15 cellular contexts compared by ENCODE assay signal in genomic region chr3:35296533-35296932, GRCh38.
DNase-seq lines count a peak whose midpoint lies in the region; ATAC-seq, FAIRE-seq and TF ChIP-seq lines count a peak whose summit lies in the region.
"Had no signal": no experiment of that assay in that cellular context is flagged by ENCODE, and none has a peak within 500 bp of the region (broad histone marks: within the 10 kb centered on the region; RNA-seq: fewer than 3 reads in every experiment).

No MANE protein-coding gene starts in this region.

- DNase-seq in GM13977 (ENCODE audit: low spot score): peak; percentile 4
- DNase-seq in MV-4-11 (lab: John Stamatoyannopoulos, UW): peak; percentile 99
- peak; percentile 1 for DNase-seq in astrocyte (ENCODE audit: low read depth)
- no peak for DNase-seq in RCC 7860 (ENCODE audit: low spot score)
- no peak for DNase-seq in SHP77 treated with DMSO at 0.1 percent for 48 hours (lab: John Stamatoyannopoulos, UW)
- DNase-seq: IMR-90, lower lobe of right lung, NCI-H146, NCI-H526 had no signal

- H3K27ac ChIP-seq in astrocyte (ENCODE audit: low read depth, low read length): no peak overlapping the region
- H3K27ac ChIP-seq: lower lobe of right lung, RWPE1 had no signal

- H3K27me3 Mint-ChIP-seq in astrocyte (ENCODE audit: low read depth, unreplicated experiment): no peaks in the 10 kb centered on the region

- peaks cover 1% of the 10 kb centered on the region for H3K4me1 ChIP-seq in astrocyte (ENCODE audit: insufficient read depth, low read length)
- H3K4me1 ChIP-seq: HAP-1, lower lobe of right lung had no signal

- no peak overlapping the region for H3K27ac Mint-ChIP-seq in astrocyte (ENCODE audit: unreplicated experiment)
- H3K27ac Mint-ChIP-seq: CD14-positive monocyte had no signal

- no peaks in the 10 kb centered on the region for H3K36me3 ChIP-seq in astrocyte (ENCODE audit: insufficient read depth, low read length)
- H3K36me3 ChIP-seq: HAP-1, lower lobe of right lung had no signal

- in situ Hi-C loops in GM13977 (cut with MboI; ENCODE audit: low pct_unique_long_range_greater_than_20kb, low sequenced_read_pairs, unreplicated experiment): no loop called here

- H3K9ac ChIP-seq in astrocyte (ENCODE audit: low read length): no peak overlapping the region

- TF ChIP-seq CTCF in GM13977 (IDR thresholded peaks at IDR 0.05; ENCODE audit: extremely low read depth, insufficient read depth, missing control alignments) (no peak), astrocyte (IDR thresholded peaks at IDR 0.05; ENCODE audit: insufficient read depth, low read depth, low read length) (no peak)

- H3K4me1 Mint-ChIP-seq in astrocyte (ENCODE audit: low read depth, unreplicated experiment): peaks cover 6% of the 10 kb centered on the region
- H3K4me1 Mint-ChIP-seq: CD14-positive monocyte had no signal

- ATAC-seq in GM21717 (IDR thresholded peaks at IDR 0.05; ENCODE audit: unreplicated experiment) (peak; percentile 68), GM21576 (IDR thresholded peaks at IDR 0.05; ENCODE audit: unreplicated experiment) (no peak), HG03045 (IDR thresholded peaks at IDR 0.05; ENCODE audit: unreplicated experiment) (no peak)
- ATAC-seq: lower lobe of right lung had no signal

- H3K4me3 ChIP-seq in astrocyte (ENCODE audit: insufficient read depth, low read depth, low read length): no peak overlapping the region
- H3K4me3 ChIP-seq: HAP-1, lower lobe of right lung had no signal

- no peaks in the 10 kb centered on the region for H3K9me3 ChIP-seq in astrocyte (ENCODE audit: insufficient read depth, low read depth, low read length)
- H3K9me3 ChIP-seq: HAP-1, lower lobe of right lung had no signal

- FAIRE-seq in astrocyte (lab: Jason Lieb, UNC) (no peak), RCC 7860 (lab: Jason Lieb, UNC) (no peak)

- H3K4me2 ChIP-seq in astrocyte (ENCODE audit: low read length): no peak overlapping the region

- H3K27me3 ChIP-seq in astrocyte (ENCODE audit: insufficient read depth, low read length): no peaks in the 10 kb centered on the region

- H3K36me3 Mint-ChIP-seq in astrocyte (ENCODE audit: low read depth, unreplicated experiment): no peaks in the 10 kb centered on the region
- H3K36me3 Mint-ChIP-seq: CD14-positive monocyte had no signal

- no peaks in the 10 kb centered on the region for H4K20me1 ChIP-seq in astrocyte (ENCODE audit: insufficient read depth, low read length)

- H2AFZ ChIP-seq in astrocyte (ENCODE audit: low read depth, low read length): no peak overlapping the region

- no peak overlapping the region for H3K4me3 Mint-ChIP-seq in astrocyte (ENCODE audit: unreplicated experiment)
- H3K4me3 Mint-ChIP-seq: CD14-positive monocyte had no signal

- H3K9me3 Mint-ChIP-seq in astrocyte (ENCODE audit: unreplicated experiment): no peaks in the 10 kb centered on the region

- H3K79me2 ChIP-seq in astrocyte (ENCODE audit: insufficient read depth, low read length): no peaks in the 10 kb centered on the region

Comparison
In these comparisons a context has a peak if more than half of its experiments do, and no peak if none do; other contexts are left out.
1. DNase-seq: peak in GM13977 (single experiment), MV-4-11 (single experiment) and astrocyte (single experiment); none in RCC 7860 (single experiment) and SHP77 treated with DMSO at 0.1 percent for 48 hours (single experiment).